17 cellular contexts compared by ENCODE assay signal in the genomic region with DNA sequence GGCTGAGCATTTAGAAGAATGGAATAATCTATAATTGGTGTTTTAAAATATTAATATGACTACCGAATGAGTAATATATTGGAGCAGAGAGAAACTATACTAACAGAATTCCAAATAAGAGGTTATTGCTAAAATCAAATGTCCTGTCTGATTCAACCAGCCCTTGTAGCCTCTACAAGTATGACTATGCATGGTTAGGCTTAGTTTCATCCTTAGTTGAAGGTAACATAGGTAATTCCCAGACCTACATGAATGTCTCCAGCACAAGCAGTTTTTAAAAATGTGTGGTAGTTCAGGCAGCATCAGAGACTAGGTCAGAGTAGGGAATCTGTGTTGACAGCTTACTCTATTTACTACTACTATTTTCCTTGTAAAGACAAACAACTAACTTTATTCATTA. TPM values are rescaled to one million over a fixed set of nuclear protein-coding genes. Genes with fewer than 3 reads are reported as not detected.
DNase-seq lines count a peak whose midpoint lies in the region; ATAC-seq lines count a peak whose summit lies in the region.
"Had no signal": no experiment of that assay in that cellular context is flagged by ENCODE, and none has a peak within 500 bp of the region (broad histone marks: within the 10 kb centered on the region; RNA-seq: fewer than 3 reads in every experiment).

No MANE protein-coding gene starts in this region.

- no peak overlapping the region for H2BK15ac ChIP-seq in neuronal stem cell (ENCODE audit: low read length)

- ATAC-seq in GM18511 (IDR thresholded peaks at IDR 0.05; ENCODE audit: unreplicated experiment) = peak; percentile 73
- peak; percentile 70 for ATAC-seq in GM19455 (IDR thresholded peaks at IDR 0.05; ENCODE audit: unreplicated experiment)
- peak; percentile 95 for ATAC-seq in HG02852 (IDR thresholded peaks at IDR 0.05; ENCODE audit: unreplicated experiment)
- ATAC-seq in HG03520 (IDR thresholded peaks at IDR 0.05; ENCODE audit: unreplicated experiment) = peak; percentile 80
- no peak for ATAC-seq in left ventricle myocardium superior

- H3K9me3 ChIP-seq in neuronal stem cell (replicated peaks in 1 of 2; ENCODE audit: control insufficient read depth in 2 of 2, insufficient read depth in 1 of 2, low read depth in 1 of 2, low read length in 2 of 2) = no peaks in the 10 kb centered on the region
- H3K9me3 ChIP-seq: SK-N-SH, spleen had no signal

- no peaks in the 10 kb centered on the region for H3K79me1 ChIP-seq in neuronal stem cell (ENCODE audit: low read depth, low read length)

- no peak overlapping the region for H3K4me3 ChIP-seq in neuronal stem cell (ENCODE audit: low read length in 2 of 2)
- H3K4me3 ChIP-seq: spleen had no signal

- H3K9ac ChIP-seq in neuronal stem cell (ENCODE audit: low read depth, low read length, poor library complexity) = no peak overlapping the region
- H3K9ac ChIP-seq: SK-N-SH had no signal

- no peak overlapping the region for H2BK120ac ChIP-seq in neuronal stem cell (ENCODE audit: low read depth, low read length)

- H4K91ac ChIP-seq in neuronal stem cell (ENCODE audit: low read depth, low read length, poor library complexity) = no peak overlapping the region

- H2AFZ ChIP-seq in neuronal stem cell (ENCODE audit: low read length) = no peak overlapping the region

- no peaks in the 10 kb centered on the region for H3K36me3 ChIP-seq in neuronal stem cell (replicated peaks in 1 of 2; ENCODE audit: control insufficient read depth in 2 of 2, insufficient read depth in 2 of 2, low read length in 2 of 2)
- H3K36me3 ChIP-seq: brain microvascular endothelial cell, spleen had no signal

- H2BK12ac ChIP-seq in neuronal stem cell (ENCODE audit: low read length) = no peak overlapping the region

- H2BK5ac ChIP-seq in neuronal stem cell (ENCODE audit: low read length) = no peak overlapping the region

- intact Hi-C loops in left ventricle myocardium superior (cut with micrococcal nuclease) = no loop called here

- no peak overlapping the region for H3K23ac ChIP-seq in neuronal stem cell (ENCODE audit: low read depth, low read length, poor library complexity)

- no peak overlapping the region for H4K8ac ChIP-seq in neuronal stem cell (ENCODE audit: low read depth, low read length)

- no CpG with 5 or more reads among the region's 1 CpG for WGBS in neuronal stem cell (ENCODE audit: extremely low coverage in 2 of 2, insufficient read length in 2 of 2, insufficient replicate concordance in 1 of 2), 2 donors

- no peak overlapping the region for H3K14ac ChIP-seq in neuronal stem cell (ENCODE audit: low read length)

- no peak overlapping the region for H3K18ac ChIP-seq in neuronal stem cell (ENCODE audit: low read length)

- no peak overlapping the region for H2AK5ac ChIP-seq in neuronal stem cell (ENCODE audit: low read depth, low read length)

- H3K4me1 ChIP-seq in neuronal stem cell (ENCODE audit: control insufficient read depth in 2 of 2, insufficient read depth in 1 of 2, low read depth in 1 of 2, low read length in 2 of 2) = no peaks in the 10 kb centered on the region
- H3K4me1 ChIP-seq: spleen had no signal

- H3K27ac ChIP-seq in neuronal stem cell (replicated peaks; ENCODE audit: low read length) = no peak overlapping the region
- H3K27ac ChIP-seq: brain microvascular endothelial cell, spleen had no signal

- no peak overlapping the region for H3K4ac ChIP-seq in neuronal stem cell (ENCODE audit: low read length)

- DNase-seq in neuronal stem cell (ENCODE audit: low spot score) = no peak
- no peak for DNase-seq in left ventricle myocardium superior
- no peak for DNase-seq in activated naive CD4-positive, alpha-beta T cell treated with anti-CD3 and anti-CD28 coated beads, Interleukin-2, amount 50 U/mL, for 16 hours
- DNase-seq in GF-D8 (lab: John Stamatoyannopoulos, UW) = no peak
- DNase-seq: activated naive CD4-positive, alpha-beta T cell treated with anti-CD3 and anti-CD28 coated beads, Interleukin-2, amount 10 ng/mL, durations not matched to agents 7 days and 5 days; brain microvascular endothelial cell; GOT3; hippocampal formation; KBM-7; NCI-H1105 treated with DMSO at 0.1 percent for 48 hours; SK-N-SH; spleen had no signal

- no peaks in the 10 kb centered on the region for H3K27me3 ChIP-seq in neuronal stem cell (ENCODE audit: control insufficient read depth in 3 of 3, insufficient read depth in 3 of 3, low read depth in 1 of 3, low read length in 3 of 3)
- H3K27me3 ChIP-seq: brain microvascular endothelial cell had no signal

- no peak overlapping the region for H3K4me2 ChIP-seq in neuronal stem cell (ENCODE audit: insufficient read depth, low read length, poor library complexity, severe bottlenecking)
- H3K4me2 ChIP-seq: SK-N-SH had no signal

RNA-seq across cellular contexts. Expression of gene SLC27A6, which starts 51.7 kb away (rescaled TPM):
- polyA plus RNA-seq in neuronal stem cell (2013, experiment 1 of 2) = 1.4 TPM
- 1.5 TPM for polyA plus RNA-seq in neuronal stem cell (2013, experiment 2 of 2)
- 52.2 TPM for total RNA-seq in left ventricle myocardium superior
- total RNA-seq: NCI-H460 had no signal
